1 cellular context compared by ENCODE assay signal in the genomic region with DNA sequence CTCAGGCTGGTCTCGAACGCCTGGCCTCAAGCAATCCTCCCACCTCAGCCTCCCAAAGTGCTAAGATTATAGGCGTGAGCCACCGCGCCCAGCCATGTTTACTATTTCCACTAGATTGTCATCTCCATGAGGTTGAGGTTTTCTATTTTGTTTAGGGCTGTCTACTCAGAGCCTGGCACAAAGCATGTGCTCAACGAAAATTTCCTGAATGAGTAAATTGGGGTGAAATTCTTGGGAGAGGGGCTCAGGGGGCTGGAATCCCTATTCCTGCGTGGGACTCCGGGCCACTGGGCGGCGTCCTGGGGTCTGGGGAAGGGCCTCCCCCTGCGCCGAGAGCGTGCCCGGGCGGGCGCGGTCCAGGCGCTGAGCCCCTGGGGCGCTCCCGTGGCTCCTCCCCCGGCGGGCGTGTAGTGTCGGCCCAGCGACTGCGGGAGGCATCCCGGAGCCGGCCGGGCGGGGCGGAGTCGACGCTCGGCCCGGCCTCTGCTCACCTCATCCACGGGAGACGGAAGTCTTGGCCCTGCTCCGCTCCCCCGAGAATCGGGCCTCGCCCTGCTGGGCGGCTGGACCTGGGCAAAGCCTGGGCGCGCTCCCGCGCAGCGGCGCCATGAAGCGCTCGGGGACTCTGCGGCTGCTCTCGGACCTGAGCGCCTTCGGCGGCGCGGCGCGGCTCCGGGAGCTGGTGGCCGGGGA.
TF ChIP-seq lines count a peak whose summit lies in the region.

A gene (plus strand): TSS at position 482 of the 693 bp plus-strand sequence. CDS start 126 bp downstream, at position 608.

TF ChIP-seq in GM23338, 12 proteins besides CTCF, POLR2A, EP300 and RAD21 (continued from another document):
- TF ChIP-seq, protein P1, sequence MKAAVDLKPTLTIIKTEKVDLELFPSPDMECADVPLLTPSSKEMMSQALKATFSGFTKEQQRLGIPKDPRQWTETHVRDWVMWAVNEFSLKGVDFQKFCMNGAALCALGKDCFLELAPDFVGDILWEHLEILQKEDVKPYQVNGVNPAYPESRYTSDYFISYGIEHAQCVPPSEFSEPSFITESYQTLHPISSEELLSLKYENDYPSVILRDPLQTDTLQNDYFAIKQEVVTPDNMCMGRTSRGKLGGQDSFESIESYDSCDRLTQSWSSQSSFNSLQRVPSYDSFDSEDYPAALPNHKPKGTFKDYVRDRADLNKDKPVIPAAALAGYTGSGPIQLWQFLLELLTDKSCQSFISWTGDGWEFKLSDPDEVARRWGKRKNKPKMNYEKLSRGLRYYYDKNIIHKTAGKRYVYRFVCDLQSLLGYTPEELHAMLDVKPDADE (IDR thresholded peaks at IDR 0.05): peak; percentile 43; the same call in 1 of the 2 replicates
- TF ChIP-seq STAT1 (IDR thresholded peaks at IDR 0.05; ENCODE audit: unreplicated experiment) (no peak), EZH2 (IDR thresholded peaks at IDR 0.05; ENCODE audit: low read depth, unreplicated experiment) (no peak), JUNB (IDR thresholded peaks at IDR 0.05; ENCODE audit: unreplicated experiment) (no peak), NANOG (IDR thresholded peaks at IDR 0.05; ENCODE audit: borderline replicate concordance) (no peak), POLR2AphosphoS5 (IDR thresholded peaks at IDR 0.05; ENCODE audit: low read depth) (peak; percentile 77)
- TF ChIP-seq, protein P2, sequence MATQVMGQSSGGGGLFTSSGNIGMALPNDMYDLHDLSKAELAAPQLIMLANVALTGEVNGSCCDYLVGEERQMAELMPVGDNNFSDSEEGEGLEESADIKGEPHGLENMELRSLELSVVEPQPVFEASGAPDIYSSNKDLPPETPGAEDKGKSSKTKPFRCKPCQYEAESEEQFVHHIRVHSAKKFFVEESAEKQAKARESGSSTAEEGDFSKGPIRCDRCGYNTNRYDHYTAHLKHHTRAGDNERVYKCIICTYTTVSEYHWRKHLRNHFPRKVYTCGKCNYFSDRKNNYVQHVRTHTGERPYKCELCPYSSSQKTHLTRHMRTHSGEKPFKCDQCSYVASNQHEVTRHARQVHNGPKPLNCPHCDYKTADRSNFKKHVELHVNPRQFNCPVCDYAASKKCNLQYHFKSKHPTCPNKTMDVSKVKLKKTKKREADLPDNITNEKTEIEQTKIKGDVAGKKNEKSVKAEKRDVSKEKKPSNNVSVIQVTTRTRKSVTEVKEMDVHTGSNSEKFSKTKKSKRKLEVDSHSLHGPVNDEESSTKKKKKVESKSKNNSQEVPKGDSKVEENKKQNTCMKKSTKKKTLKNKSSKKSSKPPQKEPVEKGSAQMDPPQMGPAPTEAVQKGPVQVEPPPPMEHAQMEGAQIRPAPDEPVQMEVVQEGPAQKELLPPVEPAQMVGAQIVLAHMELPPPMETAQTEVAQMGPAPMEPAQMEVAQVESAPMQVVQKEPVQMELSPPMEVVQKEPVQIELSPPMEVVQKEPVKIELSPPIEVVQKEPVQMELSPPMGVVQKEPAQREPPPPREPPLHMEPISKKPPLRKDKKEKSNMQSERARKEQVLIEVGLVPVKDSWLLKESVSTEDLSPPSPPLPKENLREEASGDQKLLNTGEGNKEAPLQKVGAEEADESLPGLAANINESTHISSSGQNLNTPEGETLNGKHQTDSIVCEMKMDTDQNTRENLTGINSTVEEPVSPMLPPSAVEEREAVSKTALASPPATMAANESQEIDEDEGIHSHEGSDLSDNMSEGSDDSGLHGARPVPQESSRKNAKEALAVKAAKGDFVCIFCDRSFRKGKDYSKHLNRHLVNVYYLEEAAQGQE (IDR thresholded peaks at IDR 0.05; ENCODE audit: unreplicated experiment): no peak
